In the genomic region with DNA sequence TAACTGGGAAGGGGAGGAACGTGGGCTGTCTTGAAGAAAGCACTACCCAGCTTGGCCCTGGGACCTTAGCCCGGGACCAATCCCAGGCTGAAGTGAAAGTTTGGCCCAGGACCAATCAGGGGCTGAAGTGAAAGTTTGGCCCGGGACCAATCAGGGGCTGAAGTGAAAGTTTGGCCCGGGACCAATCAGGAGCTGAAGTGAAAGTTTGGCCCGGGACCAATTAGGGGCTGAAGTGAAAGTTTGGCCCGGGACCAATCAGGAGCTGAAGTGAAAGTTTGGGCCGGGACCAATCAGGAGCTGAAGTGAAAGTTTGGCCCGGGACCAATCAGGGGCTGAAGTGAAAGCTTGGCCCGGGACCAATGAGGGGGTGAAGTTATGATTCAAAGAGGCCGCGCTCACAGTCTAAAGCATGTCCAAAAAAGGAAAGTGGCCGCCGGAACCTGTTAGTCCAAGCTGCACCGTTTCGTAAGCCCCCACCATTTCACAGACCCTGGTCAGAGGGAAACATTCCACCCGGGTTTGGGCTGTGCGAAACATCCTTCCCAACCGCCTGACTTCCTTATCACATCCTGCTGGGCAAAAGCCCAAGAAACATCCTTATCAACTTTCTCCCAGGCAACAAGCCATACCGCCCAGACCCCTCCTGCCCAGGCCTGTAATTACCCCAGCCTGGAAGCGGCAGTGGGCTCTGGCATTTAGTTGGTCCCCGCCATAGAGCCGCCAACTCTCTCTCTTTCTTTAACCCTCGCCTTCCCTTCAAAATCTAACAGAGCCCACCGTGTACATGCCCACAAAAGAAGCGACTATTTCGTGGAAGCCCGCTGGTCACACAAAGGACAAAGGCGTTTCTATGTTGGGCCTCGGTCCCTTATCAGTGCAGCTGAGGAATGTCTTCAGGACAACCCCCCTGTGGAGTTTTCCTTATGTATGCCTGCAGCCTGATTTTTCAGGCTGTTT, we compare ENCODE assay signal across 8 cellular contexts. TPM values are rescaled to one million over a fixed set of nuclear protein-coding genes. Genes with fewer than 3 reads are reported as not detected.
DNase-seq lines count a peak whose midpoint lies in the region; ATAC-seq and TF ChIP-seq lines count a peak whose summit lies in the region.

No MANE protein-coding gene starts in this region.

- H3K36me3 ChIP-seq in HUES6 (ENCODE audit: control insufficient read depth, insufficient read depth, low read length) (peaks cover 16% of the 10 kb centered on the region), lower lobe of right lung (no peaks in the 10 kb centered on the region)

- H3K36me3 Mint-ChIP-seq in T-helper 1 cell treated with Interleukin-12 subunit alpha and Interleukin-12 subunit beta and Interleukin-4 antibody, amounts not matched to agents 30 μg/mL and 1 μg/mL, for 36 hours (ENCODE audit: low read depth), result peaks cover 31% of the 10 kb centered on the region
- H3K36me3 Mint-ChIP-seq in effector memory CD8-positive, alpha-beta T cell (ENCODE audit: insufficient read depth), result peaks cover 15% of the 10 kb centered on the region
- peaks cover 56% of the 10 kb centered on the region for H3K36me3 Mint-ChIP-seq in stimulated activated naive CD8-positive, alpha-beta T cell treated with anti-CD3 and anti-CD28 coated beads, Interleukin-15, Interleukin-2, amounts not matched to agents 100 ng/mL and 50 ng/mL, for 24 hours (ENCODE audit: low read depth)

- H3K9me3 ChIP-seq in HUES6 (ENCODE audit: control insufficient read depth, insufficient read depth, low read depth, low read length) (peaks cover 38% of the 10 kb centered on the region; the same call in 1 of the 2 replicates), lower lobe of right lung (peaks cover 46% of the 10 kb centered on the region)

- H3K27ac ChIP-seq in HUES6 (ENCODE audit: low read depth, low read length) (peak overlapping the region; percentile 80), lower lobe of right lung (peak overlapping the region; percentile 82)

- H3K4me1 ChIP-seq in HUES6 (ENCODE audit: control insufficient read depth, insufficient read depth, low read length) (no peaks in the 10 kb centered on the region), lower lobe of right lung (peaks cover 19% of the 10 kb centered on the region)

- TF ChIP-seq CTCF in lower lobe of right lung (IDR thresholded peaks at IDR 0.05), result no peak

- H3K27ac Mint-ChIP-seq in T-helper 1 cell treated with Interleukin-12 subunit alpha and Interleukin-12 subunit beta and Interleukin-4 antibody, amounts not matched to agents 30 μg/mL and 1 μg/mL, for 36 hours, result peak overlapping the region; percentile 84
- H3K27ac Mint-ChIP-seq in effector memory CD8-positive, alpha-beta T cell, result peak overlapping the region; percentile 78 to 79
- peak overlapping the region; percentile 92 for H3K27ac Mint-ChIP-seq in stimulated activated naive CD8-positive, alpha-beta T cell treated with anti-CD3 and anti-CD28 coated beads, Interleukin-15, Interleukin-2, amounts not matched to agents 100 ng/mL and 50 ng/mL, for 24 hours

- no peaks in the 10 kb centered on the region for H3K27me3 Mint-ChIP-seq in T-helper 1 cell treated with Interleukin-12 subunit alpha and Interleukin-12 subunit beta and Interleukin-4 antibody, amounts not matched to agents 30 μg/mL and 1 μg/mL, for 36 hours (ENCODE audit: low read depth)
- H3K27me3 Mint-ChIP-seq in effector memory CD8-positive, alpha-beta T cell, result no peaks in the 10 kb centered on the region
- no peaks in the 10 kb centered on the region for H3K27me3 Mint-ChIP-seq in stimulated activated naive CD8-positive, alpha-beta T cell treated with anti-CD3 and anti-CD28 coated beads, Interleukin-15, Interleukin-2, amounts not matched to agents 100 ng/mL and 50 ng/mL, for 24 hours

- H3K4me3 ChIP-seq in HUES6 (ENCODE audit: low read depth, low read length) (peak overlapping the region; percentile 90), lower lobe of right lung (peak overlapping the region; percentile 84)

- no peaks in the 10 kb centered on the region for H3K27me3 ChIP-seq in HUES6 (ENCODE audit: control insufficient read depth, insufficient read depth, low read length)
- H3K27me3 ChIP-seq in lower lobe of right lung (ENCODE audit: low read depth), result no peaks in the 10 kb centered on the region

- peaks cover 22% of the 10 kb centered on the region for H3K4me1 Mint-ChIP-seq in T-helper 1 cell treated with Interleukin-12 subunit alpha and Interleukin-12 subunit beta and Interleukin-4 antibody, amounts not matched to agents 30 μg/mL and 1 μg/mL, for 36 hours (ENCODE audit: low read depth)
- peaks cover 20 to 23% of the 10 kb centered on the region in 2 donors for H3K4me1 Mint-ChIP-seq in effector memory CD8-positive, alpha-beta T cell (ENCODE audit: low read depth in 2 of 2)
- peaks cover 25% of the 10 kb centered on the region for H3K4me1 Mint-ChIP-seq in stimulated activated naive CD8-positive, alpha-beta T cell treated with anti-CD3 and anti-CD28 coated beads, Interleukin-15, Interleukin-2, amounts not matched to agents 100 ng/mL and 50 ng/mL, for 24 hours (ENCODE audit: low read depth)

- DNase-seq in DMS79 treated with DMSO at 0.1 percent for 48 hours (lab: John Stamatoyannopoulos, UW) (peak; percentile 69), lower lobe of right lung (peak; percentile 56), NCI-H510A (lab: John Stamatoyannopoulos, UW) (no peak), occipital lobe (lab: John Stamatoyannopoulos, UW) (no peak)
- no peak for DNase-seq in effector memory CD8-positive, alpha-beta T cell

- peak overlapping the region; percentile 92 for H3K4me3 Mint-ChIP-seq in T-helper 1 cell treated with Interleukin-12 subunit alpha and Interleukin-12 subunit beta and Interleukin-4 antibody, amounts not matched to agents 30 μg/mL and 1 μg/mL, for 36 hours
- peak overlapping the region; percentile 91 to 92 for H3K4me3 Mint-ChIP-seq in effector memory CD8-positive, alpha-beta T cell
- H3K4me3 Mint-ChIP-seq in stimulated activated naive CD8-positive, alpha-beta T cell treated with anti-CD3 and anti-CD28 coated beads, Interleukin-15, Interleukin-2, amounts not matched to agents 100 ng/mL and 50 ng/mL, for 24 hours, result peak overlapping the region; percentile 97

- peaks cover 43% of the 10 kb centered on the region for H3K9me3 Mint-ChIP-seq in T-helper 1 cell treated with Interleukin-12 subunit alpha and Interleukin-12 subunit beta and Interleukin-4 antibody, amounts not matched to agents 30 μg/mL and 1 μg/mL, for 36 hours
- peaks cover 1 to 6% of the 10 kb centered on the region in 2 donors for H3K9me3 Mint-ChIP-seq in effector memory CD8-positive, alpha-beta T cell
- H3K9me3 Mint-ChIP-seq in stimulated activated naive CD8-positive, alpha-beta T cell treated with anti-CD3 and anti-CD28 coated beads, Interleukin-15, Interleukin-2, amounts not matched to agents 100 ng/mL and 50 ng/mL, for 24 hours, result peaks cover 14% of the 10 kb centered on the region

- peak overlapping the region; percentile 90 for H3K9ac ChIP-seq in HUES6 (ENCODE audit: low read length)

- intact Hi-C loops in lower lobe of right lung (cut with DNase I), result no loop called here

- ATAC-seq in effector memory CD8-positive, alpha-beta T cell (replicated peaks), result no peak
- ATAC-seq in lower lobe of right lung, result peak in 1 of 2 donors; percentile 50

RNA-seq across cellular contexts. Expression of a gene that starts 1.1 kb away (rescaled TPM):
- total RNA-seq in lower lobe of right lung (3.3 TPM), occipital lobe (7.5 TPM)

Comparison
In these comparisons a context has a peak if more than half of its experiments do, and no peak if none do; other contexts are left out.
1. DNase-seq: peak in DMS79 treated with DMSO at 0.1 percent for 48 hours (single experiment) and lower lobe of right lung (single experiment); none in effector memory CD8-positive, alpha-beta T cell (0 of 3), NCI-H510A (single experiment) and occipital lobe (single experiment).
2. Peak in every context shown above with its lines, with median percentiles within 50 percentile points of each other: H3K27ac Mint-ChIP-seq and H3K4me3 Mint-ChIP-seq.